In the genomic region with DNA sequence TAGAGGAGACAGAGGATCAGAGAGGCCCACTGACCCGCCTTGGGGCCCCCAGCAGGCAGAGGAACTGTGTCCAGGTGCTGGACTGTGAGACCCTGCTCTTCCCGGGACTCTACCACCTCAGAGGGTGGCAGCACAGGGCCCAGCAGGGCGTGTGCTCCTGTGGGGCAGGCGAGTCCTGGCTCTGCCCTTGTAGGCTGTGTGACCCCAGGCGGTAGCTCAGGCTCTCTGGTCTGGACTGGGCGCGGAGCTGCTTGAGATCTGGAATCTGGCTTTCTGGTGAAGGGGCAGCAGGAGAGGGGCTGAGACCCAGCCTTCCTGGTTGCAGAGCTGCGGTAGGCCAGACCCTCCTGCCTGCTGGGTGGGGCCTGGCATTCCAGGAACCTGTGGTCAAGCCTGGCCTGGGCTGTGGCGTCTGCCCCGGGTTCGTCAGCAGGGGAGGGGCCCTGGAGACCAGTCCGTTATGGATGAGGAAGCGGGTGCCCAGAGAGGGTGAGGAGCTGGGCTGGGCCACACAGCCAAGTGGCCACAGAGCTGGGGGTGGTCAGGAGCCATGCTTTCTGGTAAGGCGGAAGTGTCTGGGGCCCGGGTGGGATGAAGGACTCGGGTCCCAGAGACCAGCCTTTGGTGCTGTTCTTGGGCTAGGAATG, we compare ENCODE assay signal across 9 cellular contexts. TPM values are rescaled to one million over a fixed set of nuclear protein-coding genes. Genes with fewer than 3 reads are reported as not detected.
DNase-seq lines count a peak whose midpoint lies in the region; ATAC-seq and TF ChIP-seq lines count a peak whose summit lies in the region.
"Had no signal": no experiment of that assay in that cellular context is flagged by ENCODE, and none has a peak within 500 bp of the region (broad histone marks: within the 10 kb centered on the region; RNA-seq: fewer than 3 reads in every experiment).

No MANE protein-coding gene starts in this region.

- no peak overlapping the region for H3K4me3 ChIP-seq in suprapubic skin

- H3K36me3 ChIP-seq in suprapubic skin, result no peaks in the 10 kb centered on the region

- DNase-seq in HK-2 (ENCODE audit: unreplicated experiment), result peak; percentile 70
- DNase-seq in caudate nucleus (lab: John Stamatoyannopoulos, UW), result no peak
- DNase-seq in left lobe of liver (ENCODE audit: low spot score), result peak; percentile 75
- no peak for DNase-seq in suprapubic skin (ENCODE audit: low spot score in 2 of 2)
- DNase-seq in HuH-7.5 (ENCODE audit: low spot score), result no peak
- no peak for DNase-seq in activated T-helper 2 cell treated with anti-CD3 and anti-CD28 coated beads, Interferon-gamma antibody, Interleukin-2, Interleukin-4, amounts not matched to agents 10 μg/mL and 5 μg/mL and 100 μg/mL, durations not matched to agents 14 hours and 24 hours and 36 hours (ENCODE audit: low spot score)
- DNase-seq in activated effector memory CD4-positive, alpha-beta T cell treated with Interleukin-2 at 50 U/mL for 16 hours, result no peak
- DNase-seq: activated CD4-positive, alpha-beta T cell treated with anti-CD3 and anti-CD28 coated beads, Interleukin-2, amount 10 ng/mL, durations not matched to agents 24 days and 14 days had no signal

- H3K27ac ChIP-seq in caudate nucleus (ENCODE audit: low read depth, low read length) (peak overlapping the region; percentile 78), suprapubic skin (peak overlapping the region; percentile 90)

- peak in 1 of 2 donors; percentile 30 for TF ChIP-seq POLR2A in suprapubic skin (IDR thresholded peaks at IDR 0.05)

- H3K27ac Mint-ChIP-seq in activated T-helper 2 cell treated with anti-CD3 and anti-CD28 coated beads, Interferon-gamma antibody, Interleukin-2, Interleukin-4, amounts not matched to agents 10 μg/mL and 5 μg/mL and 100 μg/mL, durations not matched to agents 14 hours and 24 hours and 36 hours, result no peak overlapping the region
- H3K27ac Mint-ChIP-seq: activated CD4-positive, alpha-beta T cell treated with anti-CD3 and anti-CD28 coated beads, Interleukin-2, amount 10 ng/mL, durations not matched to agents 24 days and 14 days had no signal

- H3K4me1 ChIP-seq in suprapubic skin, result peaks cover 96% of the 10 kb centered on the region

- ATAC-seq in left lobe of liver (no peak), HG03378 (IDR thresholded peaks at IDR 0.05; ENCODE audit: unreplicated experiment) (no peak)

- intact Hi-C loops in activated T-helper 2 cell treated with anti-CD3 and anti-CD28 coated beads, Interferon-gamma antibody, Interleukin-2, Interleukin-4, amounts not matched to agents 10 μg/mL and 5 μg/mL and 100 μg/mL, durations not matched to agents 14 hours and 24 hours and 36 hours (cut with micrococcal nuclease), result no loop called here

- no peak for TF ChIP-seq EP300 in suprapubic skin (IDR thresholded peaks at IDR 0.05)

- no peak for TF ChIP-seq CTCF in suprapubic skin (IDR thresholded peaks at IDR 0.05)

- no peaks in the 10 kb centered on the region for H3K27me3 Mint-ChIP-seq in activated T-helper 2 cell treated with anti-CD3 and anti-CD28 coated beads, Interferon-gamma antibody, Interleukin-2, Interleukin-4, amounts not matched to agents 10 μg/mL and 5 μg/mL and 100 μg/mL, durations not matched to agents 14 hours and 24 hours and 36 hours (ENCODE audit: low read depth)

- H3K9me3 ChIP-seq in suprapubic skin, result no peaks in the 10 kb centered on the region

- H3K9me3 Mint-ChIP-seq in activated T-helper 2 cell treated with anti-CD3 and anti-CD28 coated beads, Interferon-gamma antibody, Interleukin-2, Interleukin-4, amounts not matched to agents 10 μg/mL and 5 μg/mL and 100 μg/mL, durations not matched to agents 14 hours and 24 hours and 36 hours, result no peaks in the 10 kb centered on the region
- H3K9me3 Mint-ChIP-seq: activated CD4-positive, alpha-beta T cell treated with anti-CD3 and anti-CD28 coated beads, Interleukin-2, amount 10 ng/mL, durations not matched to agents 24 days and 14 days had no signal

- no peaks in the 10 kb centered on the region for H3K27me3 ChIP-seq in suprapubic skin

- H3K36me3 Mint-ChIP-seq in activated T-helper 2 cell treated with anti-CD3 and anti-CD28 coated beads, Interferon-gamma antibody, Interleukin-2, Interleukin-4, amounts not matched to agents 10 μg/mL and 5 μg/mL and 100 μg/mL, durations not matched to agents 14 hours and 24 hours and 36 hours (ENCODE audit: low read depth), result no peaks in the 10 kb centered on the region

- no peaks in the 10 kb centered on the region for H3K4me1 Mint-ChIP-seq in activated T-helper 2 cell treated with anti-CD3 and anti-CD28 coated beads, Interferon-gamma antibody, Interleukin-2, Interleukin-4, amounts not matched to agents 10 μg/mL and 5 μg/mL and 100 μg/mL, durations not matched to agents 14 hours and 24 hours and 36 hours (ENCODE audit: low read depth)
- H3K4me1 Mint-ChIP-seq: activated CD4-positive, alpha-beta T cell treated with anti-CD3 and anti-CD28 coated beads, Interleukin-2, amount 10 ng/mL, durations not matched to agents 24 days and 14 days had no signal

- 87% methylated on average over 3 of the region's 16 CpGs for WGBS in suprapubic skin

- no peak overlapping the region for H3K4me3 Mint-ChIP-seq in activated T-helper 2 cell treated with anti-CD3 and anti-CD28 coated beads, Interferon-gamma antibody, Interleukin-2, Interleukin-4, amounts not matched to agents 10 μg/mL and 5 μg/mL and 100 μg/mL, durations not matched to agents 14 hours and 24 hours and 36 hours (ENCODE audit: low read depth)
- H3K4me3 Mint-ChIP-seq: activated CD4-positive, alpha-beta T cell treated with anti-CD3 and anti-CD28 coated beads, Interleukin-2, amount 10 ng/mL, durations not matched to agents 24 days and 14 days had no signal

RNA-seq across cellular contexts. Expression of gene RXRA, which starts 46.5 kb away (rescaled TPM):
- total RNA-seq in left lobe of liver (163 TPM), suprapubic skin (100 to 1,000 TPM; 165 to 240 (median 185) TPM)
- 22.8 and 22.9 TPM in 2 replicates for total RNA-seq in activated T-helper 2 cell treated with anti-CD3 and anti-CD28 coated beads, Interferon-gamma antibody, Interleukin-2, Interleukin-4, amounts not matched to agents 10 μg/mL and 5 μg/mL and 100 μg/mL, durations not matched to agents 14 hours and 24 hours and 36 hours

Comparison
In these comparisons a context has a peak if more than half of its experiments do, and no peak if none do; other contexts are left out.
1. DNase-seq: peak in HK-2 (single experiment) and left lobe of liver (single experiment); none in caudate nucleus (0 of 61), suprapubic skin (0 of 2), HuH-7.5 (single experiment), activated T-helper 2 cell treated with anti-CD3 and anti-CD28 coated beads, Interferon-gamma antibody, Interleukin-2, Interleukin-4, amounts not matched to agents 10 μg/mL and 5 μg/mL and 100 μg/mL, durations not matched to agents 14 hours and 24 hours and 36 hours (single experiment) and activated effector memory CD4-positive, alpha-beta T cell treated with Interleukin-2 at 50 U/mL for 16 hours (single experiment).